ENCODE assay signal across 16 cellular contexts in genomic region chr12:16685107-16685506, GRCh38.
DNase-seq lines count a peak whose midpoint lies in the region; ATAC-seq and TF ChIP-seq lines count a peak whose summit lies in the region.
"Had no signal": no experiment of that assay in that cellular context is flagged by ENCODE, and none has a peak within 500 bp of the region (broad histone marks: within the 10 kb centered on the region; RNA-seq: fewer than 3 reads in every experiment).

No MANE protein-coding gene starts in this region.

- H3K4me3 ChIP-seq in breast epithelium: no peak overlapping the region
- H3K4me3 ChIP-seq in epithelial cell of proximal tubule (ENCODE audit: low read depth, low read length): no peak overlapping the region
- H3K4me3 ChIP-seq in upper lobe of right lung: no peak overlapping the region
- no peak overlapping the region for H3K4me3 ChIP-seq in tibial nerve

- TF ChIP-seq POLR2A in breast epithelium (IDR thresholded peaks at IDR 0.05) (no peak), tibial nerve (IDR thresholded peaks at IDR 0.05) (no peak)

- no peaks in the 10 kb centered on the region for H3K9me3 Mint-ChIP-seq in MCF 10A (ENCODE audit: unreplicated experiment)

- no peaks in the 10 kb centered on the region for H3K27me3 Mint-ChIP-seq in MCF 10A (ENCODE audit: insufficient read depth, unreplicated experiment)
- H3K27me3 Mint-ChIP-seq: activated naive CD8-positive, alpha-beta T cell treated with anti-CD3 and anti-CD28 coated beads for 36 hours had no signal

- H3K27ac Mint-ChIP-seq in MCF 10A (ENCODE audit: low read depth, unreplicated experiment): no peak overlapping the region
- H3K27ac Mint-ChIP-seq: activated naive CD8-positive, alpha-beta T cell treated with anti-CD3 and anti-CD28 coated beads for 36 hours had no signal

- POLR2A ChIA-PET in MCF 10A (lab: Yijun Ruan, JAX): interaction anchor here (0.6 to 0.7 kb wide), 3 partner anchors 65 to 241 kb away, joined by 3 to 5 read pairs (median 4); no protein-coding TSS in a partner anchor

- no peaks in the 10 kb centered on the region for H3K27me3 ChIP-seq in breast epithelium
- no peaks in the 10 kb centered on the region for H3K27me3 ChIP-seq in upper lobe of right lung
- no peaks in the 10 kb centered on the region for H3K27me3 ChIP-seq in tibial nerve

- H3K36me3 ChIP-seq in breast epithelium (no peaks in the 10 kb centered on the region), upper lobe of right lung (no peaks in the 10 kb centered on the region), tibial nerve (no peaks in the 10 kb centered on the region)

- intact Hi-C loops in MCF 10A (cut with micrococcal nuclease) (loop anchor here (1.0 kb wide), 2 partner anchors 299 to 520 kb away; no protein-coding TSS in a partner anchor), breast epithelium (cut with DNase I; ENCODE audit: low total_unique reads) (no loop called here), upper lobe of right lung (cut with DNase I) (no loop called here)

- peak; percentile 39 for TF ChIP-seq CTCF in MCF 10A (IDR thresholded peaks at IDR 0.05; ENCODE audit: unreplicated experiment)
- no peak for TF ChIP-seq CTCF in breast epithelium (IDR thresholded peaks at IDR 0.05)
- peak; percentile 39 for TF ChIP-seq CTCF in epithelial cell of proximal tubule (conservative IDR thresholded peaks at IDR 0.05; ENCODE audit: low read depth, low read length)
- TF ChIP-seq CTCF in upper lobe of right lung (IDR thresholded peaks at IDR 0.05): peak; percentile 25
- TF ChIP-seq CTCF in tibial nerve (IDR thresholded peaks at IDR 0.05): no peak

- H3K4me3 Mint-ChIP-seq in MCF 10A (ENCODE audit: unreplicated experiment): no peak overlapping the region
- H3K4me3 Mint-ChIP-seq: activated naive CD8-positive, alpha-beta T cell treated with anti-CD3 and anti-CD28 coated beads for 36 hours had no signal

- no TSS peak for BruUV-seq in MCF 10A (replicated peaks; lab: Mats Ljungman, UMichigan)

- CTCF ChIA-PET in MCF 10A (lab: Yijun Ruan, JAX): interaction anchor here (0.6 to 2.9 kb wide), 11 partner anchors 9 to 1420 kb away, joined by 3 to 12 read pairs (median 3); no protein-coding TSS in a partner anchor

- peak; percentile 10 for DNase-seq in MCF 10A (ENCODE audit: unreplicated experiment)
- DNase-seq in breast epithelium (ENCODE audit: low spot score in 2 of 2): no peak
- DNase-seq in NAMALWA (ENCODE audit: low spot score): peak; percentile 11
- DNase-seq in epithelial cell of proximal tubule (ENCODE audit: low read depth): no peak
- no peak for DNase-seq in upper lobe of right lung
- no peak for DNase-seq in tibial nerve (ENCODE audit: low spot score in 2 of 2)
- DNase-seq in KG1 (lab: John Stamatoyannopoulos, UW): no peak
- DNase-seq: activated CD8-positive, alpha-beta memory T cell treated with anti-CD3 and anti-CD28 coated beads, Interleukin-2, amount 50 U/mL, for 48 hours; activated naive CD8-positive, alpha-beta T cell treated with anti-CD3 and anti-CD28 coated beads for 36 hours; DMS79 treated with DMSO at 0.1 percent for 48 hours; midbrain; NCI-H1930; NK-92 treated with Interleukin-12 subunit alpha and Interleukin-12 subunit beta, amount 100 ng/mL, for 24 hours; posterior cingulate gyrus; stimulated activated CD8-positive, alpha-beta memory T cell treated with anti-CD3 and anti-CD28 coated beads, Interleukin-4, amount 100 ng/mL, for 48 hours had no signal

- H3K27ac ChIP-seq in breast epithelium: no peak overlapping the region
- H3K27ac ChIP-seq in upper lobe of right lung: no peak overlapping the region
- H3K27ac ChIP-seq in tibial nerve: no peak overlapping the region

- H3K4me1 Mint-ChIP-seq in MCF 10A (ENCODE audit: insufficient read depth, unreplicated experiment): no peaks in the 10 kb centered on the region
- H3K4me1 Mint-ChIP-seq: activated naive CD8-positive, alpha-beta T cell treated with anti-CD3 and anti-CD28 coated beads for 36 hours had no signal

- 74 to 80% methylated on average over 4 of the region's 4 CpGs for WGBS in tibial nerve, 2 donors

- ATAC-seq in upper lobe of right lung (no peak), GM19023 (IDR thresholded peaks at IDR 0.05; ENCODE audit: unreplicated experiment) (no peak)

- TF ChIP-seq EP300 in tibial nerve (IDR thresholded peaks at IDR 0.05): no peak

- H3K36me3 Mint-ChIP-seq in MCF 10A (ENCODE audit: insufficient read depth, unreplicated experiment): no peaks in the 10 kb centered on the region
- H3K36me3 Mint-ChIP-seq: activated naive CD8-positive, alpha-beta T cell treated with anti-CD3 and anti-CD28 coated beads for 36 hours had no signal

- H3K4me1 ChIP-seq in breast epithelium (no peaks in the 10 kb centered on the region), upper lobe of right lung (no peaks in the 10 kb centered on the region), tibial nerve (no peaks in the 10 kb centered on the region)

- no peaks in the 10 kb centered on the region for H3K9me3 ChIP-seq in breast epithelium
- no peaks in the 10 kb centered on the region for H3K9me3 ChIP-seq in upper lobe of right lung
- H3K9me3 ChIP-seq in tibial nerve: no peaks in the 10 kb centered on the region

Comparison
In these comparisons a context has a peak if more than half of its experiments do, and no peak if none do; other contexts are left out.
1. DNase-seq: peak in MCF 10A (single experiment) and NAMALWA (single experiment); none in breast epithelium (0 of 2), epithelial cell of proximal tubule (single experiment), upper lobe of right lung (single experiment), tibial nerve (0 of 2) and KG1 (single experiment).
2. CTCF ChIP-seq: peak in MCF 10A (single experiment), epithelial cell of proximal tubule (single experiment) and upper lobe of right lung (single experiment); none in breast epithelium (0 of 3) and tibial nerve (0 of 5).